29 cellular contexts compared by ENCODE assay signal in the genomic region with DNA sequence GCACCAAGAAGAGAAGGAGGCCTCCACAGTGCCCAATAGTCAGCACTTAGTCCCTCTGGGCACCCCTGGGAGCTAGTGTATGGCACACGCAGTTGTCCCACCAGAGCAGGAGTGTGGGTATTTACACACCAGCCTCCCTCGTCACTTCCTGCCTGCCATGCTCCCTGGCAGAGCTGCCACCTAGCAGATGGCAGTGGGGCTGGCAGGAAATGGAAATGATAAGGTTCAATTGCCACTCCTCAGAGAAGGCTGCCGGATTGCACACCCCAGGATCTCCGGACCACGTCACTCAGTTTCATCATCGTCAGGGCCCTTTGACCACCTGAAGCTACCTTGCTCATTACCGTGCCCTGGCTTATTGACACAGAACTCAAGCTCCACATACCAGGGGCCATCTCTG.
"Had no signal": no experiment of that assay in that cellular context is flagged by ENCODE, and none has a peak within 500 bp of the region (broad histone marks: within the 10 kb centered on the region; RNA-seq: fewer than 3 reads in every experiment).

No MANE protein-coding gene starts in this region.

- H3K4me3 Mint-ChIP-seq: activated CD4-positive, alpha-beta T cell treated with anti-CD3 and anti-CD28 coated beads for 36 hours; activated T-cell treated with anti-CD3 and anti-CD28 coated beads, Interleukin-2, amount 50 U/mL, for 72 hours; endodermal cell; stimulated activated memory B cell treated with anti-CD40 and anti-IgM and Interleukin-4, amounts not matched to agents 10 μg/mL and 1 μg/mL and 100 μg/mL, for 72 hours; stimulated activated naive CD8-positive, alpha-beta T cell treated with anti-CD3 and anti-CD28 coated beads, Interleukin-15, amount 100 ng/mL, for 72 hours had no signal

- H3K27me3 Mint-ChIP-seq: activated CD4-positive, alpha-beta T cell treated with anti-CD3 and anti-CD28 coated beads for 36 hours; stimulated activated memory B cell treated with anti-CD40 and anti-IgM and Interleukin-4, amounts not matched to agents 10 μg/mL and 1 μg/mL and 100 μg/mL, for 72 hours; stimulated activated naive CD8-positive, alpha-beta T cell treated with anti-CD3 and anti-CD28 coated beads, Interleukin-15, amount 100 ng/mL, for 72 hours had no signal

- H3K27ac Mint-ChIP-seq: activated CD4-positive, alpha-beta T cell treated with anti-CD3 and anti-CD28 coated beads for 36 hours; activated T-cell treated with anti-CD3 and anti-CD28 coated beads, Interleukin-2, amount 50 U/mL, for 72 hours; endodermal cell; stimulated activated memory B cell treated with anti-CD40 and anti-IgM and Interleukin-4, amounts not matched to agents 10 μg/mL and 1 μg/mL and 100 μg/mL, for 72 hours; stimulated activated naive CD8-positive, alpha-beta T cell treated with anti-CD3 and anti-CD28 coated beads, Interleukin-15, amount 100 ng/mL, for 72 hours had no signal

- H3K4me1 ChIP-seq: left lung, pancreas, prostate gland, upper lobe of left lung had no signal

- H3K27ac ChIP-seq: left lung, pancreas, prostate gland, sigmoid colon, thyroid gland, upper lobe of left lung had no signal

- H3K4me2 ChIP-seq: smooth muscle cell had no signal

- H3K4me3 ChIP-seq: left lung, pancreas, prostate gland, sigmoid colon, smooth muscle cell, thyroid gland, upper lobe of left lung had no signal

- H3K9me3 ChIP-seq: pancreas, prostate gland, sigmoid colon, thyroid gland, upper lobe of left lung had no signal

- H3K4me1 Mint-ChIP-seq: activated CD4-positive, alpha-beta T cell treated with anti-CD3 and anti-CD28 coated beads for 36 hours; endodermal cell; stimulated activated memory B cell treated with anti-CD40 and anti-IgM and Interleukin-4, amounts not matched to agents 10 μg/mL and 1 μg/mL and 100 μg/mL, for 72 hours; stimulated activated naive CD8-positive, alpha-beta T cell treated with anti-CD3 and anti-CD28 coated beads, Interleukin-15, amount 100 ng/mL, for 72 hours had no signal

- DNase-seq: activated CD4-positive, alpha-beta T cell treated with anti-CD3 and anti-CD28 coated beads for 36 hours; activated CD4-positive, alpha-beta T cell treated with anti-CD3 and anti-CD28 coated beads, Interleukin-2, amount 50 U/mL, for 4 hours; activated CD4-positive, CD25-positive, alpha-beta regulatory T cell; activated naive CD4-positive, alpha-beta T cell; activated T-cell treated with anti-CD3 and anti-CD28 coated beads for 4 hours; activated T-cell treated with anti-CD3 and anti-CD28 coated beads, Interleukin-2, amount 50 U/mL, for 72 hours; cerebellar nuclear complex; cortex of kidney; endodermal cell; foreskin fibroblast; head of caudate nucleus; kidney glomerular epithelial cell; left lung; retina; sigmoid colon; stimulated activated CD4-positive, alpha-beta T cell treated with anti-CD3 and anti-CD28 coated beads, Interleukin-1b, Interleukin-23, amount 100 ng/mL, for 48 hours; stimulated activated CD4-positive, alpha-beta T cell treated with anti-CD3 and anti-CD28 coated beads, Interleukin-4, amount 100 ng/mL, for 4 hours; stimulated activated CD8-positive, alpha-beta memory T cell treated with anti-CD3 and anti-CD28 coated beads, Interleukin-4, amount 100 ng/mL, for 48 hours; stimulated activated naive CD8-positive, alpha-beta T cell treated with anti-CD3 and anti-CD28 coated beads, Interleukin-15, amount 100 ng/mL, for 72 hours; substantia nigra; T-helper 2 cell; thyroid gland; upper lobe of left lung had no signal

- H3K36me3 ChIP-seq: left lung, pancreas, prostate gland, sigmoid colon, thyroid gland, upper lobe of left lung had no signal

- ATAC-seq: activated CD4-positive, alpha-beta T cell treated with anti-CD3 and anti-CD28 coated beads for 36 hours; activated naive CD4-positive, alpha-beta T cell treated with anti-CD3 and anti-CD28 coated beads, Interleukin-2, amount 50 U/mL, for 72 hours; activated T-cell treated with anti-CD3 and anti-CD28 coated beads, Interleukin-2, amount 50 U/mL, for 72 hours; esophagus mucosa; left lung; pancreas; stimulated activated memory B cell treated with anti-CD40 and anti-IgM and Interleukin-4, amounts not matched to agents 10 μg/mL and 1 μg/mL and 100 μg/mL, for 72 hours; stimulated activated naive CD8-positive, alpha-beta T cell treated with anti-CD3 and anti-CD28 coated beads, Interleukin-15, amount 100 ng/mL, for 72 hours had no signal

- H3K36me3 Mint-ChIP-seq: activated naive CD4-positive, alpha-beta T cell treated with anti-CD3 and anti-CD28 coated beads, Interleukin-2, amount 50 U/mL, for 72 hours; stimulated activated memory B cell treated with anti-CD40 and anti-IgM and Interleukin-4, amounts not matched to agents 10 μg/mL and 1 μg/mL and 100 μg/mL, for 72 hours had no signal

- H3K27me3 ChIP-seq: pancreas, sigmoid colon, thyroid gland, upper lobe of left lung had no signal
